30 cellular contexts compared by ENCODE assay signal in genomic region chr11:87726511-87726910, GRCh38.
"Had no signal": no experiment of that assay in that cellular context is flagged by ENCODE, and none has a peak within 500 bp of the region (broad histone marks: within the 10 kb centered on the region; RNA-seq: fewer than 3 reads in every experiment).

No MANE protein-coding gene starts in this region.

- H3K27me3 ChIP-seq: ascending aorta, esophagus squamous epithelium, gastrocnemius medialis, ovary, sigmoid colon, vagina had no signal

- H3K27ac ChIP-seq: ascending aorta, esophagus squamous epithelium, gastrocnemius medialis, ovary, sigmoid colon, vagina, WERI-Rb-1 had no signal

- H3K36me3 ChIP-seq: ascending aorta, esophagus squamous epithelium, gastrocnemius medialis, ovary, sigmoid colon, vagina, WERI-Rb-1 had no signal

- DNase-seq: activated CD4-positive, alpha-beta T cell treated with anti-CD3 and anti-CD28 coated beads for 48 hours; activated CD4-positive, alpha-beta T cell treated with anti-CD3 and anti-CD28 coated beads, Interleukin-2, amount 50 U/mL, for 48 hours; activated CD8-positive, alpha-beta memory T cell treated with anti-CD3 and anti-CD28 coated beads for 24 hours; activated effector memory CD4-positive, alpha-beta T cell treated with Interleukin-2 at 50 U/mL for 16 hours; activated naive CD4-positive, alpha-beta T cell treated with anti-CD3 and anti-CD28 coated beads for 36 hours; activated naive CD8-positive, alpha-beta T cell treated with anti-CD3 and anti-CD28 coated beads, Interleukin-2, amount 10 ng/mL, durations not matched to agents 7 days and 5 days; caudate nucleus; esophagus squamous epithelium; gastrocnemius medialis; glutamatergic neuron; hippocampal formation; kidney; left colon; midbrain; naive thymus-derived CD4-positive, alpha-beta T cell; ovary; retina; sigmoid colon; small intestine; stimulated activated CD4-positive, alpha-beta T cell treated with anti-CD3 and anti-CD28 coated beads, Interleukin-4, amount 100 ng/mL, for 4 hours; stimulated activated CD8-positive, alpha-beta memory T cell treated with anti-CD3 and anti-CD28 coated beads, Interleukin-4, amount 100 ng/mL, for 48 hours; stimulated activated naive CD8-positive, alpha-beta T cell treated with anti-CD3 and anti-CD28 coated beads, Interleukin-15, amount 100 ng/mL, for 72 hours; substantia nigra; T-helper 17 cell; T1000; WERI-Rb-1 had no signal

- H3K4me3 ChIP-seq: ascending aorta, esophagus squamous epithelium, gastrocnemius medialis, ovary, sigmoid colon, vagina had no signal

- H3K4me1 ChIP-seq: ascending aorta, esophagus squamous epithelium, gastrocnemius medialis, sigmoid colon, vagina had no signal

- H3K9me3 ChIP-seq: ascending aorta, gastrocnemius medialis, ovary, sigmoid colon, vagina had no signal

- ATAC-seq: activated CD4-positive, CD25-positive, alpha-beta regulatory T cell treated with anti-CD3 and anti-CD28 coated beads, Interleukin-2, amount 50 U/mL, for 24 hours; gastrocnemius medialis; left colon; naive thymus-derived CD4-positive, alpha-beta T cell; stimulated activated memory B cell treated with anti-CD40 and anti-IgM and Interleukin-4, amounts not matched to agents 10 μg/mL and 1 μg/mL and 100 μg/mL, for 72 hours; stimulated activated naive CD8-positive, alpha-beta T cell treated with anti-CD3 and anti-CD28 coated beads, Interleukin-15, amount 100 ng/mL, for 72 hours; T-helper 17 cell had no signal
